21 cellular contexts compared by ENCODE assay signal in genomic region chr18:13495980-13496379, GRCh38.
A peak's percentile ranks its signal among the peaks of the same experiment; 100 is the strongest.
DNase-seq lines count a peak whose midpoint lies in the region; ATAC-seq and TF ChIP-seq lines count a peak whose summit lies in the region.
"Had no signal": no experiment of that assay in that cellular context is flagged by ENCODE, and none has a peak within 500 bp of the region (broad histone marks: within the 10 kb centered on the region; RNA-seq: fewer than 3 reads in every experiment).

No MANE protein-coding gene starts in this region.

- WGBS in neuronal stem cell (ENCODE audit: extremely low coverage in 2 of 2, insufficient read length in 2 of 2, insufficient replicate concordance in 1 of 2), 2 donors: no CpG with 5 or more reads among the region's 8 CpGs
- 81 to 84% methylated on average over 8 of the region's 8 CpGs for WGBS in tibial nerve, 2 donors

- H2BK5ac ChIP-seq in neuronal stem cell (ENCODE audit: low read length): no peak overlapping the region

- H3K9me3 ChIP-seq in CD4-positive, CD25-positive, alpha-beta regulatory T cell (ENCODE audit: control insufficient read depth in 2 of 2, low read length in 2 of 2): no peaks in the 10 kb centered on the region
- H3K9me3 ChIP-seq in T-helper 17 cell (ENCODE audit: control insufficient read depth, low read length, poor library complexity, severe bottlenecking): no peaks in the 10 kb centered on the region
- H3K9me3 ChIP-seq in neuronal stem cell (replicated peaks in 1 of 2; ENCODE audit: control insufficient read depth in 2 of 2, insufficient read depth in 1 of 2, low read depth in 1 of 2, low read length in 2 of 2): peaks cover 4 to 11% of the 10 kb centered on the region in 2 donors
- H3K9me3 ChIP-seq in tibial nerve: no peaks in the 10 kb centered on the region
- H3K9me3 ChIP-seq: Peyer's patch had no signal

- peak overlapping the region in 2 of 3 donors; percentile 78 to 85 for H3K27ac Mint-ChIP-seq in CD4-positive, CD25-positive, alpha-beta regulatory T cell
- peak overlapping the region; percentile 53 for H3K27ac Mint-ChIP-seq in T-helper 17 cell
- H3K27ac Mint-ChIP-seq: B cell, CD14-positive monocyte had no signal

- peak overlapping the region; percentile 60 for H3K18ac ChIP-seq in neuronal stem cell (ENCODE audit: low read length)

- H3K27me3 ChIP-seq in CD4-positive, CD25-positive, alpha-beta regulatory T cell (ENCODE audit: control insufficient read depth, insufficient read depth, low read length): no peaks in the 10 kb centered on the region
- H3K27me3 ChIP-seq in neuronal stem cell (ENCODE audit: control insufficient read depth in 3 of 3, insufficient read depth in 3 of 3, low read depth in 1 of 3, low read length in 3 of 3) (no peaks in the 10 kb centered on the region), tibial nerve (no peaks in the 10 kb centered on the region)
- H3K27me3 ChIP-seq: Peyer's patch had no signal

- no peak for DNase-seq in CD4-positive, CD25-positive, alpha-beta regulatory T cell
- DNase-seq in T-helper 17 cell (no peak), dermis blood vessel endothelial cell (peak; percentile 37), neuronal stem cell (ENCODE audit: low spot score) (no peak), nucleus accumbens (lab: John Stamatoyannopoulos, UW) (no peak), tibial nerve (ENCODE audit: low spot score in 2 of 2) (no peak), NCI-H2227 treated with DMSO at 0.1 percent for 48 hours (lab: John Stamatoyannopoulos, UW) (no peak), SHP77 (lab: John Stamatoyannopoulos, UW) (no peak)
- DNase-seq: DND-41, IMR-90, NCI-H1105 treated with DMSO at 0.1 percent for 48 hours, NCI-H2029 treated with DMSO at 0.1 percent for 48 hours, NCI-H2171, NCI-H524 treated with DMSO at 0.1 percent for 48 hours, NCI-H82, Peyer's patch had no signal

- no peak overlapping the region for H4K91ac ChIP-seq in neuronal stem cell (ENCODE audit: low read depth, low read length, poor library complexity)

- H2AFZ ChIP-seq in neuronal stem cell (ENCODE audit: low read length): no peak overlapping the region

- H2BK15ac ChIP-seq in neuronal stem cell (ENCODE audit: low read length): no peak overlapping the region

- no peaks in the 10 kb centered on the region for H3K79me1 ChIP-seq in neuronal stem cell (ENCODE audit: low read depth, low read length)

- no peak for TF ChIP-seq EP300 in tibial nerve (IDR thresholded peaks at IDR 0.05)

- H2BK120ac ChIP-seq in neuronal stem cell (ENCODE audit: low read depth, low read length): no peak overlapping the region

- H3K4me3 ChIP-seq in CD4-positive, CD25-positive, alpha-beta regulatory T cell (ENCODE audit: low read depth, low read length): no peak overlapping the region
- H3K4me3 ChIP-seq in neuronal stem cell (ENCODE audit: low read length in 2 of 2): no peak overlapping the region
- no peak overlapping the region for H3K4me3 ChIP-seq in tibial nerve
- H3K4me3 ChIP-seq: A549, GM12878, Peyer's patch had no signal

- H4K8ac ChIP-seq in neuronal stem cell (ENCODE audit: low read depth, low read length): no peak overlapping the region

- H3K4me1 ChIP-seq in CD4-positive, CD25-positive, alpha-beta regulatory T cell (ENCODE audit: control insufficient read depth, insufficient read depth, low read length, poor library complexity, severe bottlenecking): peaks cover 20% of the 10 kb centered on the region
- peaks cover 7 to 8% of the 10 kb centered on the region in 2 donors for H3K4me1 ChIP-seq in neuronal stem cell (ENCODE audit: control insufficient read depth in 2 of 2, insufficient read depth in 1 of 2, low read depth in 1 of 2, low read length in 2 of 2)
- H3K4me1 ChIP-seq in tibial nerve: peaks cover 0 to 10% (median 2%) of the 10 kb centered on the region in 4 donors

- no peaks in the 10 kb centered on the region for H3K27me3 Mint-ChIP-seq in CD4-positive, CD25-positive, alpha-beta regulatory T cell
- H3K27me3 Mint-ChIP-seq in T-helper 17 cell: no peaks in the 10 kb centered on the region
- H3K27me3 Mint-ChIP-seq: B cell had no signal

- no peak for TF ChIP-seq CTCF in tibial nerve (IDR thresholded peaks at IDR 0.05)

- no peak overlapping the region for H3K23ac ChIP-seq in neuronal stem cell (ENCODE audit: low read depth, low read length, poor library complexity)

- H3K36me3 Mint-ChIP-seq in CD4-positive, CD25-positive, alpha-beta regulatory T cell: peaks cover 34% of the 10 kb centered on the region
- H3K36me3 Mint-ChIP-seq in T-helper 17 cell (ENCODE audit: low read depth): peaks cover 10% of the 10 kb centered on the region

- peak overlapping the region; percentile 18 for H3K27ac ChIP-seq in CD4-positive, CD25-positive, alpha-beta regulatory T cell (ENCODE audit: insufficient read depth, low read length, poor library complexity, severe bottlenecking)
- no peak overlapping the region for H3K27ac ChIP-seq in neuronal stem cell (replicated peaks; ENCODE audit: low read length)
- H3K27ac ChIP-seq in tibial nerve: no peak overlapping the region
- H3K27ac ChIP-seq: A549, KMS-11, Peyer's patch had no signal

- H3K14ac ChIP-seq in neuronal stem cell (ENCODE audit: low read length): no peak overlapping the region

- H3K9ac ChIP-seq in neuronal stem cell (ENCODE audit: low read depth, low read length, poor library complexity): no peak overlapping the region
- H3K9ac ChIP-seq: KMS-11 had no signal

- H3K4me3 Mint-ChIP-seq in CD4-positive, CD25-positive, alpha-beta regulatory T cell: no peak overlapping the region
- H3K4me3 Mint-ChIP-seq in T-helper 17 cell: peak overlapping the region; percentile 28
- H3K4me3 Mint-ChIP-seq: B cell, CD14-positive monocyte had no signal

- no peak overlapping the region for H2AK5ac ChIP-seq in neuronal stem cell (ENCODE audit: low read depth, low read length)

- H3K4me2 ChIP-seq in neuronal stem cell (ENCODE audit: insufficient read depth, low read length, poor library complexity, severe bottlenecking): no peak overlapping the region
- H3K4me2 ChIP-seq: A549, KMS-11 had no signal

- no peak for TF ChIP-seq POLR2A in tibial nerve (IDR thresholded peaks at IDR 0.05)

- H3K36me3 ChIP-seq in CD4-positive, CD25-positive, alpha-beta regulatory T cell (ENCODE audit: control insufficient read depth, insufficient read depth, low read length): peaks cover 73% of the 10 kb centered on the region
- no peaks in the 10 kb centered on the region for H3K36me3 ChIP-seq in neuronal stem cell (replicated peaks in 1 of 2; ENCODE audit: control insufficient read depth in 2 of 2, insufficient read depth in 2 of 2, low read length in 2 of 2)
- peaks cover 0 to 9% (median 0%) of the 10 kb centered on the region in 3 donors for H3K36me3 ChIP-seq in tibial nerve

- ATAC-seq in CD4-positive, CD25-positive, alpha-beta regulatory T cell (ENCODE audit: low read depth in 2 of 2): no peak
- no peak for ATAC-seq in T-helper 17 cell
- ATAC-seq: A549, GM12878 had no signal

- H3K4me1 Mint-ChIP-seq in CD4-positive, CD25-positive, alpha-beta regulatory T cell: peaks cover 14 to 32% (median 26%) of the 10 kb centered on the region in 4 donors
- H3K4me1 Mint-ChIP-seq in T-helper 17 cell: peaks cover 12% of the 10 kb centered on the region

- peaks cover 0 to 5% (median 0%) of the 10 kb centered on the region in 7 donors for H3K9me3 Mint-ChIP-seq in CD4-positive, CD25-positive, alpha-beta regulatory T cell

- H3K4ac ChIP-seq in neuronal stem cell (ENCODE audit: low read length): no peak overlapping the region

- H2BK12ac ChIP-seq in neuronal stem cell (ENCODE audit: low read length): no peak overlapping the region
